ENCODE assay signal across 9 cellular contexts in the genomic region with DNA sequence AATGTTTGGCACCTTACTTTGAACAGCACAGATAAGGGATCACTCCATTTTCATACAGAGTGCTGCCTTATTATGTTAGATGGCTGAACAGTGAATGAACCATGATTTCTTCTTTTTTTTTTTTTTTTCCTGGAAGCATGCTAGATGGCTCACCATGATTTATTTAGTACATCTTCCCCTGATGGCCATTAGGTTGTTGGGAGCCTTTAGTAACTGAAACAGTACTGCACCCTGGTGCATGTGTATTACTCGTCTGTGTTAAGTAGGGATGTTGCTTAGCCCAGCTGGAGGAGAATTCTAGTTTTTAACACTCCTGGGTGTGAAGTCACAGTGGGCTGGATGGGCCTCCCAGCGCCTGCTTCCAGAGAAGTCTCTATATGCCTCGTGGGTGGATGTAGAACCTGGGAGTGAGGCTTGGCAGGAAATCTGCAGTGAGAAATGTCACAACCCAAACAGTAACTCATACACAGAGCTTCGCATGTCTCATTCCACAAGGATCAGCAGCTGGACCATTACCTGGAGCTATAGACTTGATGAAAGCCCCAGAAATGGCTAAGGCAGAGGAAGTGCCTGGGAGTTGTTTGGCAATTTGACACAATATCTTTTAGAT. TPM values are rescaled to one million over a fixed set of nuclear protein-coding genes. Genes with fewer than 3 reads are reported as not detected.
A peak's percentile ranks its signal among the peaks of the same experiment; 100 is the strongest.
DNase-seq lines count a peak whose midpoint lies in the region; FAIRE-seq and TF ChIP-seq lines count a peak whose summit lies in the region.
"Had no signal": no experiment of that assay in that cellular context is flagged by ENCODE, and none has a peak within 500 bp of the region (broad histone marks: within the 10 kb centered on the region; RNA-seq: fewer than 3 reads in every experiment).

No MANE protein-coding gene starts in this region.

- no peak overlapping the region for H3K4me2 ChIP-seq in smooth muscle cell

- H3K4me3 ChIP-seq in SJSA1 (no peak overlapping the region), epithelial cell of esophagus (ENCODE audit: low read length) (no peak overlapping the region), smooth muscle cell (no peak overlapping the region)

- H3K79me2 ChIP-seq in smooth muscle cell (ENCODE audit: low read depth), result no peaks in the 10 kb centered on the region

- H3K4me1 ChIP-seq in SJSA1 (replicated peaks) (peaks cover 47% of the 10 kb centered on the region), smooth muscle cell (ENCODE audit: low read depth) (no peaks in the 10 kb centered on the region)

- H2AFZ ChIP-seq in smooth muscle cell (ENCODE audit: low read depth), result no peak overlapping the region

- H4K20me1 ChIP-seq in smooth muscle cell (ENCODE audit: low read depth), result no peaks in the 10 kb centered on the region

- H3K9me3 ChIP-seq in SJSA1 (replicated peaks) (no peaks in the 10 kb centered on the region), smooth muscle cell (replicated peaks; ENCODE audit: low read depth) (no peaks in the 10 kb centered on the region)

- H3K9ac ChIP-seq in smooth muscle cell (ENCODE audit: low read depth), result peak overlapping the region; percentile 25

- peak overlapping the region; percentile 80 for H3K27ac Mint-ChIP-seq in activated CD4-positive, alpha-beta T cell treated with anti-CD3 and anti-CD28 coated beads, Interleukin-2, amount 10 ng/mL, durations not matched to agents 24 days and 14 days

- H3F3A ChIP-seq in smooth muscle cell (ENCODE audit: low read depth), result peaks cover 5% of the 10 kb centered on the region

- no peaks in the 10 kb centered on the region for H3K27me3 ChIP-seq in SJSA1 (replicated peaks)
- H3K27me3 ChIP-seq in smooth muscle cell (ENCODE audit: low read depth), result no peaks in the 10 kb centered on the region

- intact Hi-C loops in activated CD4-positive, alpha-beta T cell treated with anti-CD3 and anti-CD28 coated beads, Interleukin-2, amount 10 ng/mL, durations not matched to agents 24 days and 14 days (cut with micrococcal nuclease), result loop anchor here (1.0 to 2.0 kb wide), 7 partner anchors 14 to 107 kb away; a partner anchor contains a TSS

- no peaks in the 10 kb centered on the region for H3K27me3 Mint-ChIP-seq in activated CD4-positive, alpha-beta T cell treated with anti-CD3 and anti-CD28 coated beads, Interleukin-2, amount 10 ng/mL, durations not matched to agents 24 days and 14 days

- no peaks in the 10 kb centered on the region for H3K9me3 Mint-ChIP-seq in activated CD4-positive, alpha-beta T cell treated with anti-CD3 and anti-CD28 coated beads, Interleukin-2, amount 10 ng/mL, durations not matched to agents 24 days and 14 days

- H3K4me1 Mint-ChIP-seq in activated CD4-positive, alpha-beta T cell treated with anti-CD3 and anti-CD28 coated beads, Interleukin-2, amount 10 ng/mL, durations not matched to agents 24 days and 14 days, result peaks cover 32% of the 10 kb centered on the region

- TF ChIP-seq CTCF in epithelial cell of esophagus (IDR thresholded peaks at IDR 0.05; ENCODE audit: insufficient read depth, low read depth, low read length, missing control alignments), result no peak
- no peak for TF ChIP-seq CTCF in smooth muscle cell (IDR thresholded peaks at IDR 0.05; ENCODE audit: borderline replicate concordance, insufficient read depth, poor library complexity, severe bottlenecking)

- H3K36me3 ChIP-seq in SJSA1, result no peaks in the 10 kb centered on the region
- H3K36me3 ChIP-seq in smooth muscle cell (ENCODE audit: low read depth), result no peaks in the 10 kb centered on the region

- peak overlapping the region; percentile 2 for H3K4me3 Mint-ChIP-seq in activated CD4-positive, alpha-beta T cell treated with anti-CD3 and anti-CD28 coated beads, Interleukin-2, amount 10 ng/mL, durations not matched to agents 24 days and 14 days

- DNase-seq in activated CD4-positive, alpha-beta T cell treated with anti-CD3 and anti-CD28 coated beads, Interleukin-2, amount 10 ng/mL, durations not matched to agents 24 days and 14 days, result no peak
- DNase-seq in activated CD4-positive, alpha-beta T cell treated with anti-CD3 and anti-CD28 coated beads, Interleukin-2, amount 50 U/mL, for 1 hour, result no peak
- peak in 1 of 2 experiments; percentile 4 for DNase-seq in SJSA1 (ENCODE audit: low read depth in 1 of 2, low spot score in 2 of 2)
- peak; percentile 71 for DNase-seq in epithelial cell of esophagus (ENCODE audit: low read depth)
- DNase-seq in smooth muscle cell (lab: John Stamatoyannopoulos, UW; ENCODE audit: unreplicated experiment), result no peak
- DNase-seq in frontal cortex (ENCODE audit: low spot score in 2 of 2), result no peak
- DNase-seq in H4 (ENCODE audit: low spot score), result no peak
- no peak for DNase-seq in central memory CD4-positive, alpha-beta T cell
- DNase-seq: stimulated activated naive CD4-positive, alpha-beta T cell had no signal

- 69% methylated on average over 4 of the region's 4 CpGs for WGBS in smooth muscle cell (ENCODE audit: low lambda C conversion rate)

- H3K36me3 Mint-ChIP-seq in activated CD4-positive, alpha-beta T cell treated with anti-CD3 and anti-CD28 coated beads, Interleukin-2, amount 10 ng/mL, durations not matched to agents 24 days and 14 days (ENCODE audit: low read depth), result no peaks in the 10 kb centered on the region

- no peak for FAIRE-seq in frontal cortex (lab: Jason Lieb, UNC)

- H3K27ac ChIP-seq in SJSA1 (peak overlapping the region; percentile 45), smooth muscle cell (ENCODE audit: low read depth) (peak overlapping the region; percentile 91)

RNA-seq across cellular contexts. Expression of a gene that starts 29.0 kb away (rescaled TPM):
- total RNA-seq in activated CD4-positive, alpha-beta T cell treated with anti-CD3 and anti-CD28 coated beads, Interleukin-2, amount 10 ng/mL, durations not matched to agents 24 days and 14 days, result 0.24 TPM in 1 of 2 replicates, not detected in the other
- not detected in 2 replicates for total RNA-seq in SJSA1 (2014; rRNA removed; shearing (Covaris generic))
- total RNA-seq in smooth muscle cell (not detected in 2 replicates), frontal cortex (not detected)
- not detected in 2 replicates for polyA plus RNA-seq in smooth muscle cell
- total RNA-seq in H4 (2014; rRNA removed; shearing (Covaris generic)), result not detected in 2 replicates

RNA-seq across cellular contexts. Expression of a gene that starts 46.1 kb away (rescaled TPM):
- total RNA-seq in activated CD4-positive, alpha-beta T cell treated with anti-CD3 and anti-CD28 coated beads, Interleukin-2, amount 10 ng/mL, durations not matched to agents 24 days and 14 days, result 180 and 182 TPM in 2 replicates
- total RNA-seq in SJSA1 (2014; rRNA removed; shearing (Covaris generic)), result 47.4 and 48.3 TPM in 2 replicates
- total RNA-seq in smooth muscle cell (96.0 and 106 TPM in 2 replicates), frontal cortex (21.6 TPM)
- polyA plus RNA-seq in smooth muscle cell, result 77.2 and 93.4 TPM in 2 replicates
- total RNA-seq in H4 (2014; rRNA removed; shearing (Covaris generic)), result 54.2 and 57.2 TPM in 2 replicates
